Comparison of ENCODE assay signal across 8 cellular contexts in the genomic region with DNA sequence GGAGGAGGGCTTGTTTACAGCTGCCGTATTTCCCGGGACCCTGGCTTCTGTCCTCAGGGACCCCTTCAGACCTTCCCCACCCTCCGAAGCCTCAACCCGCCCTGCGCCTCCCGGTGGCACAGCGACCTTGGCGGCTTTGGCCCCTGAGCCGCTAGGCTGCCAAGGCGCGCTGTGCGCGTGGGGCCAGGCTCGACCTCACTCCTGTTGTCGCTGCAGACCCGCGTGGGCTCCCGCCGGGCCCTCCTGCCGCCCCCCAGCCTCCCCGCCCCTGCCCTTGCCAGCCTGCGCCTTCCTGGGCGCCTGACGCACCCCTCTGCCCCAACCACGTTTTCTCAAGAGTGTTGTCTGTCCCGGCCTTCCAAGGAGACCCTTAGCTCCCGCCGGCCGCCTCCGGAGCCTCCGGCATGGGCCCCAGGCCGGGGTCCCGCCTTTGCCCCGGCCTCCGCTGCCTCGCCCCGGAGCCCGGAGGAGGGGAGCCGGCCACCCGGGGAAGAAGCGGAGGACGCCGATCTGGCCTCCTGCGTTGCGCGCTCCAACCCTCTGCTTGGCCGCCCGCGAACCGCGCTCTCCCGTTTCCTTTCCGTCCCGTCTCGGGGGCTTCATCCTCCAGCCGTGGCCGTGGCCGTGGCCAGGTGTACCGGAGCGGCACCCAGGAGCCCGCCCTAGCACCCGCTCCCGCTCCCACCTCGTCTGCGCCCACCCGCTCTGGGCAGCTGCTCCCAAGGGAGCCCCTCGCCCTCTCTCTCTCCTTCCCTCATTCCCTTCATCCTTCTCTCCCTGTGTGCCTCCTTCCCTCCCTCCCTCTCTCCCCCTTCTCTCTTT. TPM values are rescaled to one million over a fixed set of nuclear protein-coding genes. Genes with fewer than 3 reads are reported as not detected.
DNase-seq lines count a peak whose midpoint lies in the region; ATAC-seq and TF ChIP-seq lines count a peak whose summit lies in the region.

No MANE protein-coding gene starts in this region.

- no peak for TF ChIP-seq POLR2A in stomach (IDR thresholded peaks at IDR 0.05)

- TF ChIP-seq CTCF in SK-N-SH (IDR thresholded peaks at IDR 0.05) (no peak), chondrocyte (IDR thresholded peaks at IDR 0.05) (no peak), stomach (IDR thresholded peaks at IDR 0.05) (no peak)

- no peak for TF ChIP-seq RAD21 in SK-N-SH (IDR thresholded peaks at IDR 0.05; ENCODE audit: low read length)

- H3K27ac Mint-ChIP-seq in chondrocyte (ENCODE audit: unreplicated experiment) (no peak overlapping the region), memory B cell (peak overlapping the region; percentile 75)

- H3K4me2 ChIP-seq in SK-N-SH: peak overlapping the region; percentile 80

- peaks cover 0 to 7% of the 10 kb centered on the region in 2 experiments for H3K36me3 ChIP-seq in SK-N-SH (replicated peaks in 1 of 2; ENCODE audit: control insufficient read depth in 1 of 2, insufficient read depth in 2 of 2, low read length in 1 of 2)
- H3K36me3 ChIP-seq in stomach: no peaks in the 10 kb centered on the region

- H3K27ac ChIP-seq in SK-N-SH (ENCODE audit: low read depth in 2 of 2, low read length in 1 of 2) (no peak overlapping the region), stomach (peak overlapping the region in 1 of 5 donors; percentile 64)

- peaks cover 0 to 5% of the 10 kb centered on the region in 2 experiments; a peak in 1 of 4 replicates for H3K4me1 ChIP-seq in SK-N-SH (ENCODE audit: control insufficient read depth in 1 of 2, insufficient read depth in 2 of 2, low read depth in 1 of 2, low read length in 1 of 2)
- peaks cover 12 to 20% (median 16%) of the 10 kb centered on the region in 4 donors for H3K4me1 ChIP-seq in stomach

- intact Hi-C loops in stomach (cut with DNase I; ENCODE audit: low total_unique reads): no loop called here

- POLR2A ChIA-PET in SK-N-SH (lab: Yijun Ruan, JAX): no interaction called here

- ATAC-seq in memory B cell (ENCODE audit: low read depth) (peak; percentile 71), GM19397 (IDR thresholded peaks at IDR 0.05; ENCODE audit: unreplicated experiment) (no peak), GM19395 (IDR thresholded peaks at IDR 0.05; ENCODE audit: unreplicated experiment) (no peak)

- no peaks in the 10 kb centered on the region for H4K20me1 ChIP-seq in SK-N-SH (ENCODE audit: insufficient read depth)

- peak overlapping the region; percentile 37 to 55 for H3K4me3 ChIP-seq in SK-N-SH (ENCODE audit: low read depth in 2 of 2, low read length in 1 of 2)
- peak overlapping the region; percentile 51 to 63 (median 56) for H3K4me3 ChIP-seq in stomach

- DNase-seq in Daoy (ENCODE audit: low read depth): peak; percentile 42
- peak; percentile 79 for DNase-seq in SK-N-SH
- no peak for DNase-seq in chondrocyte (ENCODE audit: low spot score)
- peak; percentile 22 to 50 for DNase-seq in memory B cell (ENCODE audit: low spot score in 2 of 2)
- DNase-seq in stomach: no peak
- no peak for DNase-seq in GF-D8 (lab: John Stamatoyannopoulos, UW)

- H3K27me3 Mint-ChIP-seq in chondrocyte (ENCODE audit: low read depth) (peaks cover 8% of the 10 kb centered on the region), memory B cell (peaks cover 5% of the 10 kb centered on the region)

- no peaks in the 10 kb centered on the region for H3K9me3 ChIP-seq in SK-N-SH
- no peaks in the 10 kb centered on the region for H3K9me3 ChIP-seq in stomach

- peak overlapping the region; percentile 36; the same call in 1 of the 2 replicates for H3K9ac ChIP-seq in SK-N-SH

- H3K4me1 Mint-ChIP-seq in chondrocyte (ENCODE audit: low read depth) (no peaks in the 10 kb centered on the region), memory B cell (peaks cover 23% of the 10 kb centered on the region)

- H3K9me3 Mint-ChIP-seq in chondrocyte (ENCODE audit: low read depth) (no peaks in the 10 kb centered on the region), memory B cell (no peaks in the 10 kb centered on the region)

- H3K27me3 ChIP-seq in SK-N-SH (ENCODE audit: insufficient read depth) (no peaks in the 10 kb centered on the region), stomach (peaks cover 0 to 19% (median 8%) of the 10 kb centered on the region in 3 donors)

- H2AFZ ChIP-seq in SK-N-SH (ENCODE audit: low read depth): peak overlapping the region; percentile 63; the same call in 1 of the 2 replicates

- H3F3A ChIP-seq in SK-N-SH (replicated peaks; ENCODE audit: insufficient read depth): peaks cover 5% of the 10 kb centered on the region

- H3K9me2 ChIP-seq in SK-N-SH: no peaks in the 10 kb centered on the region

- H3K79me2 ChIP-seq in SK-N-SH (ENCODE audit: insufficient read depth): peaks cover 4% of the 10 kb centered on the region; the same call in 1 of the 2 replicates

- H3K4me3 Mint-ChIP-seq in chondrocyte (ENCODE audit: unreplicated experiment): peak overlapping the region; percentile 61
- H3K4me3 Mint-ChIP-seq in memory B cell: peak overlapping the region; percentile 83

- TF ChIP-seq EP300 in SK-N-SH (IDR thresholded peaks at IDR 0.05; ENCODE audit: borderline replicate concordance in 1 of 2, low read depth in 1 of 2, low read length in 1 of 2): no peak
- no peak for TF ChIP-seq EP300 in stomach (IDR thresholded peaks at IDR 0.05)

- H3K36me3 Mint-ChIP-seq in chondrocyte (ENCODE audit: low read depth) (peaks cover 2% of the 10 kb centered on the region), memory B cell (peaks cover 7% of the 10 kb centered on the region)

- 18% methylated on average over 16 of the region's 67 CpGs for WGBS in SK-N-SH (ENCODE audit: low lambda C conversion rate)
- WGBS in stomach, 5 donors: 1 to 3% (median 1%) methylated on average over 33 to 66 of the region's 67 CpGs

- CTCF ChIA-PET in SK-N-SH (lab: Yijun Ruan, JAX): interaction anchor here (1.8 kb wide), 1 partner anchor 11 kb away, joined by 12 read pairs; no protein-coding TSS in a partner anchor

TF ChIP-seq in SK-N-SH, 30 proteins besides CTCF, POLR2A, EP300 and RAD21 (continues in another document):
- TF ChIP-seq REST (IDR thresholded peaks at IDR 0.05; ENCODE audit: low read depth, low read length) (no peak), SMC3 (IDR thresholded peaks at IDR 0.05; ENCODE audit: low read depth, low read length) (no peak), IRF3 (IDR thresholded peaks at IDR 0.05; ENCODE audit: low read depth, low read length) (no peak), MXI1 (IDR thresholded peaks at IDR 0.05; ENCODE audit: low read depth, low read length) (no peak), FOXM1 (IDR thresholded peaks at IDR 0.05; ENCODE audit: low read depth) (no peak), FOXJ3 (CRISPR knock-in tag; IDR thresholded peaks at IDR 0.05) (no peak), SIN3A (IDR thresholded peaks at IDR 0.05; ENCODE audit: borderline replicate concordance, low read depth, low read length) (no peak), MAX (IDR thresholded peaks at IDR 0.05; ENCODE audit: low read depth) (no peak), ELF1 (IDR thresholded peaks at IDR 0.05) (no peak)
- TF ChIP-seq, protein P1, sequence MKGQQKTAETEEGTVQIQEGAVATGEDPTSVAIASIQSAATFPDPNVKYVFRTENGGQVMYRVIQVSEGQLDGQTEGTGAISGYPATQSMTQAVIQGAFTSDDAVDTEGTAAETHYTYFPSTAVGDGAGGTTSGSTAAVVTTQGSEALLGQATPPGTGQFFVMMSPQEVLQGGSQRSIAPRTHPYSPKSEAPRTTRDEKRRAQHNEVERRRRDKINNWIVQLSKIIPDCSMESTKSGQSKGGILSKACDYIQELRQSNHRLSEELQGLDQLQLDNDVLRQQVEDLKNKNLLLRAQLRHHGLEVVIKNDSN (IDR thresholded peaks at IDR 0.05; ENCODE audit: borderline replicate concordance, low read depth): no peak

RNA-seq across cellular contexts. Expression of gene PPP2R5C, which starts 19.9 kb away (rescaled TPM):
- total RNA-seq in Daoy (2014; rRNA removed; shearing (Covaris generic)): 124 and 138 TPM in 2 replicates
- polyA plus RNA-seq in SK-N-SH (2012; rRNA removed) (43.7 and 61.0 TPM in 2 replicates), stomach (10 to 100 TPM; 56.6 to 85.2 (median 80.4) TPM)
- 61.5 and 75.2 TPM in 2 replicates for polyA plus RNA-seq in SK-N-SH (2012; cell fraction: cytosol; rRNA removed)
- polyA plus RNA-seq in SK-N-SH (2012; cell fraction: nucleus; rRNA removed): 40.4 and 72.7 TPM in 2 replicates
- total RNA-seq in chondrocyte (95.0 to 111 TPM (median 98.1 TPM) in 3 replicates), stomach (100 to 1,000 TPM in 2 of 5 donors, 10 to 100 TPM in 3; 19.7 to 175 (median 98.0) TPM)

Comparison
In these comparisons a context has a peak if more than half of its experiments do, and no peak if none do; other contexts are left out.
1. DNase-seq: peak in Daoy (single experiment), SK-N-SH (single experiment) and memory B cell (2 of 2); none in chondrocyte (single experiment), stomach (single experiment) and GF-D8 (single experiment).